Comparison of ENCODE assay signal across 20 cellular contexts in the genomic region with DNA sequence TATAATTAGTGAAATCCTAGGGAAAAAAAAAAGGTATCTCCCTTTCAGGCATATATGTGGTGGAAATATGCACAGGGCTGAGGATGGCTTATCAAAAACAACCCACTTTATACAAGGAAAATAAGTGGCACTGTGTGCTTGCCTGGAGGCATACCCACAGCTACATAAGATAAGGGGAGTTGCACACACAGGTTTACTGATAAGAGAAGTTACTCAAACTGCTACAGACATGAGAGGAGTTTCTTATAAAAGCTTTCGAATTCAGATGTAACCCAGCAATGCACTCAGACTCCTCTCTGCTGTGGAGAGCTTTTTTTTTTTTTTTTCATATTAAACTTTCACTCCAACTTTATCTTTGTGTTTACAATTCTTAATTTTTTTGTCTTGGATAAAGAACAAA.
"Had no signal": no experiment of that assay in that cellular context is flagged by ENCODE, and none has a peak within 500 bp of the region (broad histone marks: within the 10 kb centered on the region; RNA-seq: fewer than 3 reads in every experiment).

No MANE protein-coding gene starts in this region.

- H3K27me3 Mint-ChIP-seq: activated CD8-positive, alpha-beta memory T cell treated with anti-CD3 and anti-CD28 coated beads, Interleukin-2, amount 10 ng/mL, durations not matched to agents 7 days and 5 days; brain; stimulated activated naive B cell treated with anti-CD40 and anti-IgM and Interleukin-4, amounts not matched to agents 10 μg/mL and 1 μg/mL and 100 μg/mL, for 72 hours had no signal

- DNase-seq: activated CD4-positive, alpha-beta T cell treated with anti-CD3 and anti-CD28 coated beads for 48 hours; activated CD8-positive, alpha-beta memory T cell treated with anti-CD3 and anti-CD28 coated beads, Interleukin-2, amount 10 ng/mL, durations not matched to agents 7 days and 5 days; activated T-cell treated with anti-CD3 and anti-CD28 coated beads, Interleukin-2, amount 50 U/mL, for 1 hour; amygdala; cortex of kidney; effector memory CD4-positive, alpha-beta T cell; foreskin melanocyte; left ventricle myocardium inferior; nucleus accumbens; posterior cingulate gyrus; SJCRH30; stimulated activated CD4-positive, alpha-beta T cell treated with anti-CD3 and anti-CD28 coated beads, Interleukin-15, amount 100 ng/mL, for 24 hours; stimulated activated CD4-positive, alpha-beta T cell treated with anti-CD3 and anti-CD28 coated beads, Interleukin-4, amount 100 ng/mL, for 1 hour; stimulated activated naive B cell treated with anti-CD40 and anti-IgM and Interleukin-4, amounts not matched to agents 10 μg/mL and 1 μg/mL and 100 μg/mL, for 72 hours had no signal

- H3K4me3 Mint-ChIP-seq: activated CD8-positive, alpha-beta memory T cell treated with anti-CD3 and anti-CD28 coated beads, Interleukin-2, amount 10 ng/mL, durations not matched to agents 7 days and 5 days; brain; nephron; stimulated activated naive B cell treated with anti-CD40 and anti-IgM and Interleukin-4, amounts not matched to agents 10 μg/mL and 1 μg/mL and 100 μg/mL, for 72 hours had no signal

- H3K4me1 ChIP-seq: left ventricle myocardium inferior, right atrium auricular region, SJCRH30, tibial nerve, vagina had no signal

- H3K27ac Mint-ChIP-seq: activated CD8-positive, alpha-beta memory T cell treated with anti-CD3 and anti-CD28 coated beads, Interleukin-2, amount 10 ng/mL, durations not matched to agents 7 days and 5 days; brain; nephron; stimulated activated naive B cell treated with anti-CD40 and anti-IgM and Interleukin-4, amounts not matched to agents 10 μg/mL and 1 μg/mL and 100 μg/mL, for 72 hours had no signal

- H3K4me1 Mint-ChIP-seq: activated CD8-positive, alpha-beta memory T cell treated with anti-CD3 and anti-CD28 coated beads, Interleukin-2, amount 10 ng/mL, durations not matched to agents 7 days and 5 days; brain; nephron had no signal

- H3K9me3 Mint-ChIP-seq: nephron; stimulated activated naive B cell treated with anti-CD40 and anti-IgM and Interleukin-4, amounts not matched to agents 10 μg/mL and 1 μg/mL and 100 μg/mL, for 72 hours had no signal

- H3K4me3 ChIP-seq: left ventricle myocardium inferior, right atrium auricular region, SJCRH30, tibial nerve, vagina had no signal

- H3K9me3 ChIP-seq: left ventricle myocardium inferior, right atrium auricular region, SJCRH30, tibial nerve, vagina had no signal

- H3K36me3 Mint-ChIP-seq: activated CD8-positive, alpha-beta memory T cell treated with anti-CD3 and anti-CD28 coated beads, Interleukin-2, amount 10 ng/mL, durations not matched to agents 7 days and 5 days; brain had no signal

- H3K27me3 ChIP-seq: right atrium auricular region, SJCRH30, tibial nerve, vagina had no signal

- H3K36me3 ChIP-seq: left ventricle myocardium inferior, right atrium auricular region, SJCRH30, tibial nerve, vagina had no signal

- ATAC-seq: activated CD8-positive, alpha-beta memory T cell treated with anti-CD3 and anti-CD28 coated beads, Interleukin-2, amount 10 ng/mL, durations not matched to agents 7 days and 5 days; stimulated activated naive B cell treated with anti-CD40 and anti-IgM and Interleukin-4, amounts not matched to agents 10 μg/mL and 1 μg/mL and 100 μg/mL, for 72 hours had no signal

- H3K27ac ChIP-seq: left ventricle myocardium inferior, right atrium auricular region, SJCRH30, tibial nerve, vagina, VCaP had no signal
